Comparison of ENCODE assay signal across 8 cellular contexts in genomic region chr12:50517456-50518048, GRCh38. TPM values are rescaled to one million over a fixed set of nuclear protein-coding genes. Genes with fewer than 3 reads are reported as not detected.
DNase-seq lines count a peak whose midpoint lies in the region; ATAC-seq and TF ChIP-seq lines count a peak whose summit lies in the region.

No MANE protein-coding gene starts in this region.

- DNase-seq in PC-3, result no peak
- DNase-seq in foreskin melanocyte, result peak; percentile 56
- no peak for DNase-seq in stimulated activated naive CD8-positive, alpha-beta T cell treated with anti-CD3 and anti-CD28 coated beads, Interleukin-15, amount 100 ng/mL, for 72 hours
- no peak for DNase-seq in stimulated activated naive CD4-positive, alpha-beta T cell treated with Interleukin-2 at 50 U/mL for 16 hours (lab: John Stamatoyannopoulos, UW)
- no peak for DNase-seq in type B pancreatic cell (ENCODE audit: extremely low spot score, unreplicated experiment)
- DNase-seq in HT-29 (ENCODE audit: low spot score), result no peak

- POLR2A ChIA-PET in PC-3 (lab: Charles Lee; ENCODE audit: unreplicated experiment), result no interaction called here

- no peaks in the 10 kb centered on the region for H3K9me3 ChIP-seq in PC-3 (ENCODE audit: low read length)

- no peaks in the 10 kb centered on the region; the same call in 1 of the 2 replicates for H3K4me1 ChIP-seq in PC-3 (ENCODE audit: insufficient read depth, low read length)

- no peaks in the 10 kb centered on the region for H4K20me1 ChIP-seq in PC-3 (ENCODE audit: low read length)

- no peak overlapping the region; the same call in 1 of the 2 replicates for H3K27ac ChIP-seq in PC-3 (ENCODE audit: low read length)

- H3K9ac ChIP-seq in PC-3 (ENCODE audit: low read length), result no peak overlapping the region

- H3K4me3 ChIP-seq in PC-3 (ENCODE audit: low read length), result no peak overlapping the region

- no peak overlapping the region for H3K27ac Mint-ChIP-seq in stimulated activated naive CD8-positive, alpha-beta T cell treated with anti-CD3 and anti-CD28 coated beads, Interleukin-15, amount 100 ng/mL, for 72 hours
- H3K27ac Mint-ChIP-seq in type B pancreatic cell, result no peak overlapping the region

- H3K4me1 Mint-ChIP-seq in stimulated activated naive CD8-positive, alpha-beta T cell treated with anti-CD3 and anti-CD28 coated beads, Interleukin-15, amount 100 ng/mL, for 72 hours, result peaks cover 69% of the 10 kb centered on the region
- H3K4me1 Mint-ChIP-seq in type B pancreatic cell (ENCODE audit: unreplicated experiment), result peaks cover 24% of the 10 kb centered on the region

- CTCF ChIA-PET in PC-3 (lab: Charles Lee), result no interaction called here

- BruUV-seq in PC-3 (replicated peaks; lab: Mats Ljungman, UMichigan), result no TSS peak

- no peaks in the 10 kb centered on the region for H3K27me3 Mint-ChIP-seq in stimulated activated naive CD8-positive, alpha-beta T cell treated with anti-CD3 and anti-CD28 coated beads, Interleukin-15, amount 100 ng/mL, for 72 hours
- H3K27me3 Mint-ChIP-seq in type B pancreatic cell, result no peaks in the 10 kb centered on the region

- TF ChIP-seq CTCF in PC-3 (conservative IDR thresholded peaks at IDR 0.05; ENCODE audit: low read depth, low read length) (no peak), type B pancreatic cell (conservative IDR thresholded peaks at IDR 0.05) (no peak)

- H3K36me3 Mint-ChIP-seq in type B pancreatic cell, result peaks cover 8% of the 10 kb centered on the region

- ATAC-seq in GM18867 (IDR thresholded peaks at IDR 0.05; ENCODE audit: unreplicated experiment) (peak; percentile 63), HG02852 (IDR thresholded peaks at IDR 0.05; ENCODE audit: unreplicated experiment) (peak; percentile 68), PC-3 (peak; percentile 50)
- ATAC-seq in stimulated activated naive CD8-positive, alpha-beta T cell treated with anti-CD3 and anti-CD28 coated beads, Interleukin-15, amount 100 ng/mL, for 72 hours, result peak; percentile 96

- H3K4me3 Mint-ChIP-seq in stimulated activated naive CD8-positive, alpha-beta T cell treated with anti-CD3 and anti-CD28 coated beads, Interleukin-15, amount 100 ng/mL, for 72 hours, result no peak overlapping the region
- H3K4me3 Mint-ChIP-seq in type B pancreatic cell, result no peak overlapping the region

- intact Hi-C loops in PC-3 (cut with micrococcal nuclease), result no loop called here

- H3K27me3 ChIP-seq in PC-3 (ENCODE audit: low read length), result no peaks in the 10 kb centered on the region

- no peak overlapping the region for H3K4me2 ChIP-seq in PC-3 (ENCODE audit: low read length)

- no peak overlapping the region for H2AFZ ChIP-seq in PC-3 (ENCODE audit: low read length)

- peaks cover 97% of the 10 kb centered on the region for H3K79me2 ChIP-seq in PC-3 (ENCODE audit: low read length)

- H3F3A ChIP-seq in PC-3 (ENCODE audit: low read length, unreplicated experiment), result no peaks in the 10 kb centered on the region

- H3K9me3 Mint-ChIP-seq in stimulated activated naive CD8-positive, alpha-beta T cell treated with anti-CD3 and anti-CD28 coated beads, Interleukin-15, amount 100 ng/mL, for 72 hours, result no peaks in the 10 kb centered on the region
- H3K9me3 Mint-ChIP-seq in type B pancreatic cell, result peaks cover 2% of the 10 kb centered on the region

- no peaks in the 10 kb centered on the region for H3K9me2 ChIP-seq in PC-3 (replicated peaks; ENCODE audit: low read length)

- peaks cover 8% of the 10 kb centered on the region for H3K36me3 ChIP-seq in PC-3 (ENCODE audit: low read depth, low read length)

RNA-seq across cellular contexts. Expression of gene DIP2B, which starts 12.8 kb away (rescaled TPM):
- 36.3 and 39.6 TPM in 2 replicates for total RNA-seq in PC-3 (2014; rRNA removed)
- 27.2 and 28.6 TPM in 2 replicates for total RNA-seq in type B pancreatic cell (ENCODE audit: low replicate concordance)
- total RNA-seq in HT-29 (2014; rRNA removed; shearing (Covaris generic)), result 18.3 and 21.4 TPM in 2 replicates
